ENCODE assay signal across 1 cellular context in the genomic region with DNA sequence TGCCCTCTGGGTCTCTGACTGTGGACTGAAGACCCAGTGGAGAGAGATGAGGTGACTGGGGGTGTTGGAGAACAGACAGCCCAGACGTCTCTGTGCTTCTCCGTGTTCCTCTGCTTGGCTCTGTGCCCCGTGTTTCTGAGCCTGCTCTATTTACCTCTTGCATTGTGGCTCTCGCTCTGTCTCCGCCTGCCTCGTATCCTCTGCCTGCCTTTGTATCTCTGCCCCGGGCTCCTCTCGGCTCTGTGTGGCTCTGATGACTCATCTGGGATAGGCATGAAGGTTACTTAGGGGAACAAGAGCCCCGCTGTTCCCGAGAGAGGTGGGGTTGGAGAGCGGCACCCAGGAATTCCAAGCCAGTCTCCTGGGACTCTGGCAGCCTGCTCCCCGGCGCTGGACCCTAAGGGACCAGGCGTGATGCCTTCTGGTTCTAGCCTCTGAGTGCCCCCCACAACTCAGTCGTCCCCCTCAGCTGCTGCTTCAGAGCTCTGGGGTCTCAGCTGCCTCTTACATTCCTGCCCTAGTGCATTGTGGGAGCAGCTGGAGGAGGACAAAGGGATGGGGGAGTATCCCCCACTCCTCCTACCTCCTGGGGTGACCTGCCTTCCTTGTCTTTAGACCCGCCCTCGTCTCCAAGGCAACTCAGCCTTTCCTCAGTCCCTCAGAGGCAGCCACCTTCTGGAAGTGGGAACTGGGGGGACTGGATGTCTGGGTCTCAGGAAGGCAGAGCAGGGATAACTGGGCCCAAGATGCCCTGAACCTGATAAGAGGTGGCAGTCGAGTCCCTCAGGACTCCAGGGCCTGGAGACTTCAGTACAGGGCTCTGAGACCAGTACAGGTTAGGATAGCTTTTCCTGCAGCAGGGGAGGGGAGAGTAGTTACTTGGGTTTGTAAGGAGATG.
TF ChIP-seq lines count a peak whose summit lies in the region.

No MANE protein-coding gene starts in this region.

TF ChIP-seq in HepG2, 621 proteins besides CTCF, POLR2A, EP300 and RAD21 (continues in another document):
- TF ChIP-seq, protein P1, sequence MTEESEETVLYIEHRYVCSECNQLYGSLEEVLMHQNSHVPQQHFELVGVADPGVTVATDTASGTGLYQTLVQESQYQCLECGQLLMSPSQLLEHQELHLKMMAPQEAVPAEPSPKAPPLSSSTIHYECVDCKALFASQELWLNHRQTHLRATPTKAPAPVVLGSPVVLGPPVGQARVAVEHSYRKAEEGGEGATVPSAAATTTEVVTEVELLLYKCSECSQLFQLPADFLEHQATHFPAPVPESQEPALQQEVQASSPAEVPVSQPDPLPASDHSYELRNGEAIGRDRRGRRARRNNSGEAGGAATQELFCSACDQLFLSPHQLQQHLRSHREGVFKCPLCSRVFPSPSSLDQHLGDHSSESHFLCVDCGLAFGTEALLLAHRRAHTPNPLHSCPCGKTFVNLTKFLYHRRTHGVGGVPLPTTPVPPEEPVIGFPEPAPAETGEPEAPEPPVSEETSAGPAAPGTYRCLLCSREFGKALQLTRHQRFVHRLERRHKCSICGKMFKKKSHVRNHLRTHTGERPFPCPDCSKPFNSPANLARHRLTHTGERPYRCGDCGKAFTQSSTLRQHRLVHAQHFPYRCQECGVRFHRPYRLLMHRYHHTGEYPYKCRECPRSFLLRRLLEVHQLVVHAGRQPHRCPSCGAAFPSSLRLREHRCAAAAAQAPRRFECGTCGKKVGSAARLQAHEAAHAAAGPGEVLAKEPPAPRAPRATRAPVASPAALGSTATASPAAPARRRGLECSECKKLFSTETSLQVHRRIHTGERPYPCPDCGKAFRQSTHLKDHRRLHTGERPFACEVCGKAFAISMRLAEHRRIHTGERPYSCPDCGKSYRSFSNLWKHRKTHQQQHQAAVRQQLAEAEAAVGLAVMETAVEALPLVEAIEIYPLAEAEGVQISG (CRISPR knock-in tag; IDR thresholded peaks at IDR 0.05): peak; percentile 41; the same call in 1 of the 2 replicates
- TF ChIP-seq ZNF670 (CRISPR knock-in tag; IDR thresholded peaks at IDR 0.05; ENCODE audit: borderline replicate concordance) (no peak), HDAC2 (CRISPR knock-in tag; IDR thresholded peaks at IDR 0.05) (peak; percentile 63), ZNF749 (CRISPR knock-in tag; IDR thresholded peaks at IDR 0.05; ENCODE audit: borderline replicate concordance) (no peak), MXD4 (CRISPR knock-in tag; IDR thresholded peaks at IDR 0.05) (no peak), ZNF432 (CRISPR knock-in tag; IDR thresholded peaks at IDR 0.05; ENCODE audit: borderline replicate concordance) (no peak), ZNF605 (CRISPR knock-in tag; IDR thresholded peaks at IDR 0.05) (0 out of 2 replicates have a peak, but pooled peaks have one; percentile 29), MAZ (IDR thresholded peaks at IDR 0.05; ENCODE audit: borderline replicate concordance, low read depth, low read length) (no peak), MAZ (CRISPR knock-in tag; IDR thresholded peaks at IDR 0.05; ENCODE audit: low read depth) (peak; percentile 71; the same call in 1 of the 2 replicates), SAFB2 (CRISPR knock-in tag; IDR thresholded peaks at IDR 0.05; ENCODE audit: borderline replicate concordance, low read depth) (0 out of 2 replicates have a peak, but pooled peaks have one; percentile 25), KDM5B (CRISPR knock-in tag; IDR thresholded peaks at IDR 0.05; ENCODE audit: borderline replicate concordance) (peak; percentile 12; the same call in 1 of the 2 replicates), SOX6 (IDR thresholded peaks at IDR 0.05) (no peak), SOX6 (CRISPR knock-in tag; IDR thresholded peaks at IDR 0.05) (peak; percentile 24; the same call in 1 of the 2 replicates), BORCS8-MEF2B (CRISPR knock-in tag; IDR thresholded peaks at IDR 0.05) (peak; percentile 3; the same call in 1 of the 2 replicates), HNRNPLL (IDR thresholded peaks at IDR 0.05; ENCODE audit: low read depth, low read length, poor library complexity, severe bottlenecking) (peak; percentile 31), KDM3A (CRISPR knock-in tag; IDR thresholded peaks at IDR 0.05; ENCODE audit: low read depth) (peak; percentile 27; the same call in 1 of the 2 replicates), KLF6 (CRISPR knock-in tag; IDR thresholded peaks at IDR 0.05) (0 out of 2 replicates have a peak, but pooled peaks have one; percentile 69), SSRP1 (CRISPR knock-in tag; IDR thresholded peaks at IDR 0.05) (peak; percentile 83; the same call in 1 of the 2 replicates), SOX5 (CRISPR knock-in tag; IDR thresholded peaks at IDR 0.05; ENCODE audit: borderline replicate concordance) (peak; percentile 56; the same call in 1 of the 2 replicates), TOPORS (CRISPR knock-in tag; IDR thresholded peaks at IDR 0.05) (no peak), NFKBIZ (CRISPR knock-in tag; IDR thresholded peaks at IDR 0.05) (peak; percentile 21; the same call in 1 of the 2 replicates), RXRB (CRISPR knock-in tag; IDR thresholded peaks at IDR 0.05; ENCODE audit: borderline replicate concordance) (0 out of 2 replicates have a peak, but pooled peaks have one; percentile 7), JUND (CRISPR knock-in tag; IDR thresholded peaks at IDR 0.05) (peak; percentile 74), ZFP1 (CRISPR knock-in tag; IDR thresholded peaks at IDR 0.05) (no peak), KDM4B (CRISPR knock-in tag; IDR thresholded peaks at IDR 0.05) (peak; percentile 57; the same call in 1 of the 2 replicates), SIX1 (CRISPR knock-in tag; IDR thresholded peaks at IDR 0.05; ENCODE audit: borderline replicate concordance) (peak; percentile 24; the same call in 1 of the 2 replicates), POLR2AphosphoS2 (IDR thresholded peaks at IDR 0.05; ENCODE audit: low read depth, low read length) (no peak), KDM5A (IDR thresholded peaks at IDR 0.05; ENCODE audit: borderline replicate concordance, low read length) (no peak), ATRX (CRISPR knock-in tag; IDR thresholded peaks at IDR 0.05; ENCODE audit: borderline replicate concordance) (no peak), ZBTB42 (CRISPR knock-in tag; IDR thresholded peaks at IDR 0.05) (no peak), KMT2B (CRISPR knock-in tag; IDR thresholded peaks at IDR 0.05) (peak; percentile 58; the same call in 1 of the 2 replicates), CBX1 (IDR thresholded peaks at IDR 0.05; ENCODE audit: low read depth) (no peak), RXRA (CRISPR knock-in tag; IDR thresholded peaks at IDR 0.05) (peak; percentile 29), TAF1 (CRISPR knock-in tag; IDR thresholded peaks at IDR 0.05) (peak; percentile 44; the same call in 1 of the 2 replicates), CENPX (CRISPR knock-in tag; IDR thresholded peaks at IDR 0.05) (no peak), DMAP1 (CRISPR knock-in tag; IDR thresholded peaks at IDR 0.05) (0 out of 2 replicates have a peak, but pooled peaks have one; percentile 47), ATF7 (IDR thresholded peaks at IDR 0.05) (no peak), ATF7 (CRISPR knock-in tag; IDR thresholded peaks at IDR 0.05) (peak; percentile 41; the same call in 1 of the 2 replicates)
- TF ChIP-seq, protein P2, sequence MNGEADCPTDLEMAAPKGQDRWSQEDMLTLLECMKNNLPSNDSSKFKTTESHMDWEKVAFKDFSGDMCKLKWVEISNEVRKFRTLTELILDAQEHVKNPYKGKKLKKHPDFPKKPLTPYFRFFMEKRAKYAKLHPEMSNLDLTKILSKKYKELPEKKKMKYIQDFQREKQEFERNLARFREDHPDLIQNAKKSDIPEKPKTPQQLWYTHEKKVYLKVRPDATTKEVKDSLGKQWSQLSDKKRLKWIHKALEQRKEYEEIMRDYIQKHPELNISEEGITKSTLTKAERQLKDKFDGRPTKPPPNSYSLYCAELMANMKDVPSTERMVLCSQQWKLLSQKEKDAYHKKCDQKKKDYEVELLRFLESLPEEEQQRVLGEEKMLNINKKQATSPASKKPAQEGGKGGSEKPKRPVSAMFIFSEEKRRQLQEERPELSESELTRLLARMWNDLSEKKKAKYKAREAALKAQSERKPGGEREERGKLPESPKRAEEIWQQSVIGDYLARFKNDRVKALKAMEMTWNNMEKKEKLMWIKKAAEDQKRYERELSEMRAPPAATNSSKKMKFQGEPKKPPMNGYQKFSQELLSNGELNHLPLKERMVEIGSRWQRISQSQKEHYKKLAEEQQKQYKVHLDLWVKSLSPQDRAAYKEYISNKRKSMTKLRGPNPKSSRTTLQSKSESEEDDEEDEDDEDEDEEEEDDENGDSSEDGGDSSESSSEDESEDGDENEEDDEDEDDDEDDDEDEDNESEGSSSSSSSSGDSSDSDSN (CRISPR knock-in tag; IDR thresholded peaks at IDR 0.05): peak; percentile 77
- TF ChIP-seq, protein P3, sequence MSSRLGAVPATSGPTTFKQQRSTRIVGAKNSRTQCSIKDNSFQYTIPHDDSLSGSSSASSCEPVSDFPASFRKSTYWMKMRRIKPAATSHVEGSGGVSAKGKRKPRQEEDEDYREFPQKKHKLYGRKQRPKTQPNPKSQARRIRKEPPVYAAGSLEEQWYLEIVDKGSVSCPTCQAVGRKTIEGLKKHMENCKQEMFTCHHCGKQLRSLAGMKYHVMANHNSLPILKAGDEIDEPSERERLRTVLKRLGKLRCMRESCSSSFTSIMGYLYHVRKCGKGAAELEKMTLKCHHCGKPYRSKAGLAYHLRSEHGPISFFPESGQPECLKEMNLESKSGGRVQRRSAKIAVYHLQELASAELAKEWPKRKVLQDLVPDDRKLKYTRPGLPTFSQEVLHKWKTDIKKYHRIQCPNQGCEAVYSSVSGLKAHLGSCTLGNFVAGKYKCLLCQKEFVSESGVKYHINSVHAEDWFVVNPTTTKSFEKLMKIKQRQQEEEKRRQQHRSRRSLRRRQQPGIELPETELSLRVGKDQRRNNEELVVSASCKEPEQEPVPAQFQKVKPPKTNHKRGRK (CRISPR knock-in tag; IDR thresholded peaks at IDR 0.05): no peak
- TF ChIP-seq, protein P4, sequence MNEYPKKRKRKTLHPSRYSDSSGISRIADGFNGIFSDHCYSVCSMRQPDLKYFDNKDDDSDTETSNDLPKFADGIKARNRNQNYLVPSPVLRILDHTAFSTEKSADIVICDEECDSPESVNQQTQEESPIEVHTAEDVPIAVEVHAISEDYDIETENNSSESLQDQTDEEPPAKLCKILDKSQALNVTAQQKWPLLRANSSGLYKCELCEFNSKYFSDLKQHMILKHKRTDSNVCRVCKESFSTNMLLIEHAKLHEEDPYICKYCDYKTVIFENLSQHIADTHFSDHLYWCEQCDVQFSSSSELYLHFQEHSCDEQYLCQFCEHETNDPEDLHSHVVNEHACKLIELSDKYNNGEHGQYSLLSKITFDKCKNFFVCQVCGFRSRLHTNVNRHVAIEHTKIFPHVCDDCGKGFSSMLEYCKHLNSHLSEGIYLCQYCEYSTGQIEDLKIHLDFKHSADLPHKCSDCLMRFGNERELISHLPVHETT (CRISPR knock-in tag; conservative IDR thresholded peaks at IDR 0.05): 0 out of 2 replicates have a peak, but pooled peaks have one; percentile 24
- TF ChIP-seq, protein P5, sequence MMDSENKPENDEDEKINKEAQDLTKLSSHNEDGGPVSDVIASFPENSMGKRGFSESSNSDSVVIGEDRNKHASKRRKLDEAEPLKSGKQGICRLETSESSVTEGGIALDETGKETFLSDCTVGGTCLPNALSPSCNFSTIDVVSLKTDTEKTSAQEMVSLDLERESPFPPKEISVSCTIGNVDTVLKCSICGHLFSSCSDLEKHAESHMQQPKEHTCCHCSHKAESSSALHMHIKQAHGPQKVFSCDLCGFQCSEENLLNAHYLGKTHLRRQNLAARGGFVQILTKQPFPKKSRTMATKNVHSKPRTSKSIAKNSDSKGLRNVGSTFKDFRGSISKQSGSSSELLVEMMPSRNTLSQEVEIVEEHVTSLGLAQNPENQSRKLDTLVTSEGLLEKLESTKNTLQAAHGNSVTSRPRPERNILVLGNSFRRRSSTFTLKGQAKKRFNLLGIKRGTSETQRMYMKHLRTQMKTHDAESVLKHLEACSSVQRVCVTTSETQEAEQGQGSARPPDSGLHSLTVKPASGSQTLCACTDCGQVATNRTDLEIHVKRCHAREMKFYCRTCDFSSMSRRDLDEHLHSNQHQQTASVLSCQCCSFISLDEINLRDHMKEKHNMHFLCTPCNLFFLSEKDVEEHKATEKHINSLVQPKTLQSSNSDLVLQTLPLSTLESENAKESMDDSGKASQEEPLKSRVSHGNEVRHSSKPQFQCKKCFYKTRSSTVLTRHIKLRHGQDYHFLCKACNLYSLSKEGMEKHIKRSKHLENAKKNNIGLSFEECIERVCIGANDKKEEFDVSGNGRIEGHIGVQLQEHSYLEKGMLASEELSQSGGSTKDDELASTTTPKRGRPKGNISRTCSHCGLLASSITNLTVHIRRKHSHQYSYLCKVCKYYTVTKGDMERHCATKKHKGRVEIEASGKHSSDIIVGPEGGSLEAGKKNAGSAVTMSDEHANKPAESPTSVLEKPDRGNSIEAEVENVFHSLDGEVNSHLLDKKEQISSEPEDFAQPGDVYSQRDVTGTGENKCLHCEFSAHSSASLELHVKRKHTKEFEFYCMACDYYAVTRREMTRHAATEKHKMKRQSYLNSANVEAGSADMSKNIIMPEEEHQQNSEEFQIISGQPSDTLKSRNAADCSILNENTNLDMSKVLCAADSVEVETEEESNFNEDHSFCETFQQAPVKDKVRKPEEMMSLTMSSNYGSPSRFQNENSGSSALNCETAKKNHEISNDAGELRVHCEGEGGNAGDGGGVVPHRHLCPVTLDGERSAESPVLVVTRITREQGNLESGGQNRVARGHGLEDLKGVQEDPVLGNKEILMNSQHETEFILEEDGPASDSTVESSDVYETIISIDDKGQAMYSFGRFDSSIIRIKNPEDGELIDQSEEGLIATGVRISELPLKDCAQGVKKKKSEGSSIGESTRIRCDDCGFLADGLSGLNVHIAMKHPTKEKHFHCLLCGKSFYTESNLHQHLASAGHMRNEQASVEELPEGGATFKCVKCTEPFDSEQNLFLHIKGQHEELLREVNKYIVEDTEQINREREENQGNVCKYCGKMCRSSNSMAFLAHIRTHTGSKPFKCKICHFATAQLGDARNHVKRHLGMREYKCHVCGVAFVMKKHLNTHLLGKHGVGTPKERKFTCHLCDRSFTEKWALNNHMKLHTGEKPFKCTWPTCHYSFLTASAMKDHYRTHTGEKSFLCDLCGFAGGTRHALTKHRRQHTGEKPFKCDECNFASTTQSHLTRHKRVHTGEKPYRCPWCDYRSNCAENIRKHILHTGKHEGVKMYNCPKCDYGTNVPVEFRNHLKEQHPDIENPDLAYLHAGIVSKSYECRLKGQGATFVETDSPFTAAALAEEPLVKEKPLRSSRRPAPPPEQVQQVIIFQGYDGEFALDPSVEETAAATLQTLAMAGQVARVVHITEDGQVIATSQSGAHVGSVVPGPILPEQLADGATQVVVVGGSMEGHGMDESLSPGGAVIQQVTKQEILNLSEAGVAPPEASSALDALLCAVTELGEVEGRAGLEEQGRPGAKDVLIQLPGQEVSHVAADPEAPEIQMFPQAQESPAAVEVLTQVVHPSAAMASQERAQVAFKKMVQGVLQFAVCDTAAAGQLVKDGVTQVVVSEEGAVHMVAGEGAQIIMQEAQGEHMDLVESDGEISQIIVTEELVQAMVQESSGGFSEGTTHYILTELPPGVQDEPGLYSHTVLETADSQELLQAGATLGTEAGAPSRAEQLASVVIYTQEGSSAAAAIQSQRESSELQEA (CRISPR knock-in tag; IDR thresholded peaks at IDR 0.05; ENCODE audit: not compliant biosample characterization): peak; percentile 40
- TF ChIP-seq, protein P6, sequence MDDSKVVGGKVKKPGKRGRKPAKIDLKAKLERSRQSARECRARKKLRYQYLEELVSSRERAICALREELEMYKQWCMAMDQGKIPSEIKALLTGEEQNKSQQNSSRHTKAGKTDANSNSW (CRISPR knock-in tag; IDR thresholded peaks at IDR 0.05; ENCODE audit: borderline replicate concordance): 0 out of 2 replicates have a peak, but pooled peaks have one; percentile 45
